8 cellular contexts compared by ENCODE assay signal in the genomic region with DNA sequence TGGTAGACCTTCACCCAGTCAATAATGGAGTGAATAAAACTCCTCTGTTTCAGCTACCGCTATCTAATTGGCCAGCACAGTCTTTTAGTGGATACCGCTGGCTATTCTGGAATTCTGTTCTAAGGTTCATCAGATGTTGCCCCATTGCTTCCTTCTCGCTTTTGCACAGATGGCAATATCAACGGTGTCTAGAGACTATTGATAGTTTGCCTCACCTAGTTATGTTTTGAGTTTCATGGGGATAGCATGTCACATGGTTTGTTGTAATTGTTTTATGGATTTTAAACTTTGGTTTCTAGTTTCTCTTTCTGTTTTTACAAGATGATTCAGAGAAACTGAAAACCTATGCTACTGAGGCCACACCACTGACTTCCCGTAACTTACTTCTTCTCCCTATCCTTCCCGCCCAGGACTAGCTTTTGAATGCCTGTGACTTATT. TPM values are rescaled to one million over a fixed set of nuclear protein-coding genes. Genes with fewer than 3 reads are reported as not detected.
DNase-seq lines count a peak whose midpoint lies in the region; TF ChIP-seq lines count a peak whose summit lies in the region.

No MANE protein-coding gene starts in this region.

- H3K27me3 ChIP-seq in GM23248 (replicated peaks; ENCODE audit: insufficient read depth) (no peaks in the 10 kb centered on the region), MG63 (no peaks in the 10 kb centered on the region), muscle layer of duodenum (ENCODE audit: low read depth, low read length) (no peaks in the 10 kb centered on the region)

- peak overlapping the region; percentile 99 for H3K9ac ChIP-seq in GM23248

- H3K27ac ChIP-seq in GM23248 (peak overlapping the region; percentile 95), muscle layer of duodenum (ENCODE audit: low read length) (peak overlapping the region; percentile 100)

- no peak for TF ChIP-seq CTCF in GM12865 (IDR thresholded peaks at IDR 0.05; ENCODE audit: insufficient read depth, low read depth, low read length, missing control alignments)

- no peaks in the 10 kb centered on the region for H3K9me2 ChIP-seq in GM23248 (ENCODE audit: insufficient read depth)

- H3K79me2 ChIP-seq in GM23248 (ENCODE audit: insufficient read depth) = peaks cover 70% of the 10 kb centered on the region

- WGBS in GM23248 (ENCODE audit: low coverage in 1 of 2, low lambda C conversion rate in 2 of 2, missing lambda C conversion rate in 2 of 2), 2 experiments = 68 to 75% methylated on average over 6 of the region's 6 CpGs

- H3K36me3 ChIP-seq in GM23248 (ENCODE audit: low read depth) (no peaks in the 10 kb centered on the region), MG63 (peaks cover 20% of the 10 kb centered on the region), muscle layer of duodenum (ENCODE audit: control insufficient read depth in 1 of 2, insufficient read depth in 2 of 2, low read length in 2 of 2) (peaks cover 0 to 6% of the 10 kb centered on the region in 2 donors)

- DNase-seq in GM12865 (ENCODE audit: low read depth) (peak; percentile 67), GM23248 (peak; percentile 60), MG63 (no peak), astrocyte of the hippocampus (ENCODE audit: low read depth, low spot score) (peak; percentile 8), SK-N-DZ (ENCODE audit: low spot score) (no peak), epidermal melanocyte (ENCODE audit: insufficient read length, low spot score) (no peak), SW 1271 (lab: John Stamatoyannopoulos, UW) (no peak)

- H3K4me3 ChIP-seq in GM12865 (ENCODE audit: low read depth, low read length) (peak overlapping the region; percentile 96), GM23248 (peak overlapping the region; percentile 89), MG63 (peak overlapping the region; percentile 92), muscle layer of duodenum (ENCODE audit: low read depth in 1 of 2, low read length in 2 of 2) (peak overlapping the region; percentile 99)

- H3K4me1 ChIP-seq in GM23248 (ENCODE audit: insufficient read depth) (peaks cover 26% of the 10 kb centered on the region), muscle layer of duodenum (ENCODE audit: control insufficient read depth in 1 of 2, insufficient read depth in 2 of 2, low read length in 2 of 2) (peaks cover 12 to 31% of the 10 kb centered on the region in 2 donors)

- H3F3A ChIP-seq in GM23248 (ENCODE audit: insufficient read depth) = peaks cover 18% of the 10 kb centered on the region

- H3K4me2 ChIP-seq in GM23248 (ENCODE audit: unreplicated experiment) = peak overlapping the region; percentile 90

- no peaks in the 10 kb centered on the region; the same call in 1 of the 2 replicates for H4K20me1 ChIP-seq in GM23248 (ENCODE audit: insufficient read depth)

- in situ Hi-C loops in GM23248 (cut with MboI) = no loop called here

- no peak overlapping the region for H2AFZ ChIP-seq in GM23248

- H3K9me3 ChIP-seq in GM23248 (ENCODE audit: low read depth) (no peaks in the 10 kb centered on the region), MG63 (no peaks in the 10 kb centered on the region), muscle layer of duodenum (ENCODE audit: control insufficient read depth in 1 of 2, low read length in 2 of 2) (no peaks in the 10 kb centered on the region)

RNA-seq across cellular contexts. Expression of gene XRN1, which starts 2.0 kb away (rescaled TPM):
- 18.0 and 35.0 TPM in 2 replicates for total RNA-seq in GM23248 (2014; rRNA removed; shearing (Covaris generic))
- 15.4 and 17.5 TPM in 2 replicates for polyA plus RNA-seq in GM23248 (2016; fragmentation: Nextera tagmentation; extraction: Ambion mirVana)
- total RNA-seq in MG63 (2014; rRNA removed; shearing (Covaris generic); ENCODE audit: low replicate concordance) = 11.2 and 20.2 TPM in 2 replicates
- polyA plus RNA-seq in SK-N-DZ (2014; cell fraction: cytosol; rRNA removed) = 6.2 and 8.4 TPM in 2 replicates
- polyA plus RNA-seq in SK-N-DZ (2014; cell fraction: nucleus; rRNA removed) = 9.0 and 10.1 TPM in 2 replicates

Comparison
In these comparisons a context has a peak if more than half of its experiments do, and no peak if none do; other contexts are left out.
1. DNase-seq: peak in GM12865 (single experiment), GM23248 (single experiment) and astrocyte of the hippocampus (single experiment); none in MG63 (single experiment), SK-N-DZ (single experiment), epidermal melanocyte (single experiment) and SW 1271 (0 of 2).
2. Peak in every context shown above with its lines, with median percentiles within 50 percentile points of each other: H3K4me3 ChIP-seq.